ENCODE assay signal across 14 cellular contexts in the genomic region with DNA sequence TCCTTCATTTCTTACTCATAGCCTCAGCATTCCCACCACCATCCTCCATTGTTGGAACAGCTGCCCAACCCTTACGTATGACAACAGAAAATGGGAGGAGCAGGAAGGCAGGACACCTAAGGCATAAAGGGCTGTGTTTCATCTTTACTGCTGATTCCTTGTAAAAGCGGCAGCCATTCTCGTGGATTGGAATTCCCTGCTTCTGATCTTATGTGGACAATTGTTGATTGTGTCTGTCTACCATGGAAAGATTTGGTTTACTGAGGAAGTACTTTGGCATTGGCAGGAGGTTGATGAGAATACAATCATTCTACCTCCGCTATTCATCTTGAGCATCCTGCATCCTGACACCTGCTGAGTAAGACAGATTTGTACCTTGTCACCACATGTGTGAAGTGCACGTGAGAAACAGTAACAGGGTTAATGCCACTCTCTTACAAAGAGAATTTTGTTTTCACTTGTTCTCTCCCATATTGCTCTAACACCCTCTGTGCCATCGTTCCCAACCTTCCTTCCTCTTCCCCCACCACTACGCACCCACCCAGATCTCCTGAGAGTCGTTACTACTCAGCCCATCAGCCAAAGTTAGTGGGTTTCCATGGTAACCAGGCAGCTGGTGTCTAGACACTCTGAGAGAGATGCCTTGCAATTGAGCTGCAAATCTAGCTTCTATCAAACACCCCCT.
DNase-seq lines count a peak whose midpoint lies in the region; ATAC-seq and TF ChIP-seq lines count a peak whose summit lies in the region.
"Had no signal": no experiment of that assay in that cellular context is flagged by ENCODE, and none has a peak within 500 bp of the region (broad histone marks: within the 10 kb centered on the region; RNA-seq: fewer than 3 reads in every experiment).

No MANE protein-coding gene starts in this region.

- no peak for DNase-seq in HCT116 (ENCODE audit: low read depth, low spot score)
- peak; percentile 57 for DNase-seq in NCI-H2227 treated with DMSO at 0.1 percent for 48 hours (lab: John Stamatoyannopoulos, UW)
- no peak for DNase-seq in chondrocyte (ENCODE audit: low spot score)
- no peak for DNase-seq in osteoblast (ENCODE audit: insufficient read length, low spot score, missing footprints)
- DNase-seq in aorta = no peak
- DNase-seq in activated CD8-positive, alpha-beta T cell treated with anti-CD3 and anti-CD28 coated beads for 36 hours = no peak
- DNase-seq: activated CD4-positive, alpha-beta T cell treated with anti-CD3 and anti-CD28 coated beads, Interleukin-2, amount 10 ng/mL, durations not matched to agents 24 days and 14 days; activated naive CD8-positive, alpha-beta T cell treated with anti-CD3 and anti-CD28 coated beads for 36 hours; NCI-H187 treated with DMSO at 0.1 percent for 48 hours; stimulated activated CD4-positive, alpha-beta T cell treated with anti-CD3 and anti-CD28 coated beads, Interleukin-4, amount 100 ng/mL, for 1 hour had no signal

- H3K27me3 Mint-ChIP-seq in chondrocyte (ENCODE audit: low read depth) = no peaks in the 10 kb centered on the region
- H3K27me3 Mint-ChIP-seq in activated CD8-positive, alpha-beta T cell treated with anti-CD3 and anti-CD28 coated beads for 36 hours = no peaks in the 10 kb centered on the region

- H3K4me3 ChIP-seq in HCT116 (replicated peaks in 1 of 2; ENCODE audit: low read depth in 1 of 2, low read length in 2 of 2) = no peak overlapping the region
- H3K4me3 ChIP-seq in osteoblast (ENCODE audit: insufficient read depth, low read length) = no peak overlapping the region
- H3K4me3 ChIP-seq in aorta (ENCODE audit: low read length in 2 of 2) = no peak overlapping the region
- H3K4me3 ChIP-seq: SJSA1 had no signal

- 78 to 82% methylated on average over 8 of the region's 8 CpGs for WGBS in aorta, 2 donors

- H3K4me3 Mint-ChIP-seq in chondrocyte (ENCODE audit: unreplicated experiment) = no peak overlapping the region
- no peak overlapping the region for H3K4me3 Mint-ChIP-seq in activated CD8-positive, alpha-beta T cell treated with anti-CD3 and anti-CD28 coated beads for 36 hours
- H3K4me3 Mint-ChIP-seq: activated CD4-positive, alpha-beta T cell treated with anti-CD3 and anti-CD28 coated beads, Interleukin-2, amount 10 ng/mL, durations not matched to agents 24 days and 14 days; activated naive CD8-positive, alpha-beta T cell treated with anti-CD3 and anti-CD28 coated beads for 36 hours had no signal

- CTCF ChIA-PET in HCT116 (lab: Charles Lee) = no interaction called here
- CTCF ChIA-PET in activated CD8-positive, alpha-beta T cell treated with anti-CD3 and anti-CD28 coated beads for 36 hours (lab: Charles Lee) = interaction anchor here (1.9 kb wide), 1 partner anchor 481 kb away, joined by 8 read pairs; no protein-coding TSS in a partner anchor

- no peak for ATAC-seq in HCT116
- no peak for ATAC-seq in aorta (ENCODE audit: low FRiP score)
- no peak for ATAC-seq in activated CD8-positive, alpha-beta T cell treated with anti-CD3 and anti-CD28 coated beads for 36 hours
- no peak for ATAC-seq in GM21367 (IDR thresholded peaks at IDR 0.05; ENCODE audit: unreplicated experiment)
- ATAC-seq in GM21825 (IDR thresholded peaks at IDR 0.05; ENCODE audit: unreplicated experiment) = no peak

- no TSS peak for BruUV-seq in HCT116 (replicated peaks; lab: Mats Ljungman, UMichigan)

- peak overlapping the region; percentile 4 for H2AFZ ChIP-seq in HCT116 (ENCODE audit: low read depth, low read length, poor library complexity, severe bottlenecking)
- peak overlapping the region; percentile 24 for H2AFZ ChIP-seq in osteoblast (ENCODE audit: low read length)

- H3K4me2 ChIP-seq in HCT116 (ENCODE audit: low read length) (no peak overlapping the region), osteoblast (ENCODE audit: insufficient read depth, low read length) (peak overlapping the region; percentile 12)

- H3K79me2 ChIP-seq in HCT116 (ENCODE audit: insufficient read depth, low read length) = no peaks in the 10 kb centered on the region
- H3K79me2 ChIP-seq in osteoblast (ENCODE audit: insufficient read depth, low read length) = no peaks in the 10 kb centered on the region

- H3K36me3 ChIP-seq in HCT116 (ENCODE audit: control insufficient read depth in 1 of 2, insufficient read depth in 2 of 2, low read length in 2 of 2) = no peaks in the 10 kb centered on the region
- no peaks in the 10 kb centered on the region for H3K36me3 ChIP-seq in osteoblast (ENCODE audit: insufficient read depth, low read length)
- no peaks in the 10 kb centered on the region for H3K36me3 ChIP-seq in aorta (ENCODE audit: control insufficient read depth in 1 of 2, insufficient read depth in 2 of 2, low read length in 1 of 2)
- H3K36me3 ChIP-seq: neutrophil, SJSA1 had no signal

- H3K9me3 Mint-ChIP-seq in chondrocyte (ENCODE audit: low read depth) = no peaks in the 10 kb centered on the region
- H3K9me3 Mint-ChIP-seq in activated CD8-positive, alpha-beta T cell treated with anti-CD3 and anti-CD28 coated beads for 36 hours = no peaks in the 10 kb centered on the region
- H3K9me3 Mint-ChIP-seq: activated CD4-positive, alpha-beta T cell treated with anti-CD3 and anti-CD28 coated beads, Interleukin-2, amount 10 ng/mL, durations not matched to agents 24 days and 14 days; activated naive CD8-positive, alpha-beta T cell treated with anti-CD3 and anti-CD28 coated beads for 36 hours had no signal

- POLR2A ChIA-PET in HCT116 (lab: Charles Lee) = no interaction called here
- POLR2A ChIA-PET in activated CD8-positive, alpha-beta T cell treated with anti-CD3 and anti-CD28 coated beads for 36 hours (lab: Charles Lee) = no interaction called here

- H3K4me1 ChIP-seq in HCT116 (ENCODE audit: control insufficient read depth in 1 of 2, insufficient read depth in 2 of 2, low read length in 2 of 2) = peaks cover 0 to 6% of the 10 kb centered on the region in 2 experiments; a peak in 2 of 4 replicates
- H3K4me1 ChIP-seq in osteoblast (ENCODE audit: insufficient read depth, low read length) = peaks cover 24% of the 10 kb centered on the region
- H3K4me1 ChIP-seq in aorta (ENCODE audit: control insufficient read depth in 1 of 2, insufficient read depth in 2 of 2, low read length in 2 of 2) = peaks cover 0 to 14% of the 10 kb centered on the region in 2 donors

- H3K4me1 Mint-ChIP-seq in chondrocyte (ENCODE audit: low read depth) = peaks cover 27% of the 10 kb centered on the region
- H3K4me1 Mint-ChIP-seq in activated CD8-positive, alpha-beta T cell treated with anti-CD3 and anti-CD28 coated beads for 36 hours (ENCODE audit: low read depth) = no peaks in the 10 kb centered on the region
- H3K4me1 Mint-ChIP-seq: activated CD4-positive, alpha-beta T cell treated with anti-CD3 and anti-CD28 coated beads, Interleukin-2, amount 10 ng/mL, durations not matched to agents 24 days and 14 days; activated naive CD8-positive, alpha-beta T cell treated with anti-CD3 and anti-CD28 coated beads for 36 hours had no signal

- no peaks in the 10 kb centered on the region for H3K9me2 ChIP-seq in HCT116 (ENCODE audit: insufficient read depth)

- H3K27ac ChIP-seq in HCT116 (ENCODE audit: low read depth, low read length) (no peak overlapping the region), osteoblast (ENCODE audit: low read depth, low read length) (peak overlapping the region; percentile 73), aorta (ENCODE audit: low read depth in 1 of 2, low read length in 2 of 2) (no peak overlapping the region)
- H3K27ac ChIP-seq: neutrophil, SJSA1 had no signal

- H3K9me3 ChIP-seq in HCT116 (ENCODE audit: control insufficient read depth in 1 of 2, insufficient read depth in 1 of 2, low read depth in 1 of 2, low read length in 2 of 2) (no peaks in the 10 kb centered on the region), osteoblast (ENCODE audit: low read depth, low read length) (no peaks in the 10 kb centered on the region), aorta (ENCODE audit: control insufficient read depth, low read length) (no peaks in the 10 kb centered on the region)
- H3K9me3 ChIP-seq: neutrophil, SJSA1 had no signal

- H3K27me3 ChIP-seq in HCT116 (ENCODE audit: insufficient read depth, low read length) (no peaks in the 10 kb centered on the region), osteoblast (ENCODE audit: insufficient read depth, low read length) (no peaks in the 10 kb centered on the region), aorta (ENCODE audit: control insufficient read depth in 1 of 2, insufficient read depth in 2 of 2, low read length in 1 of 2) (no peaks in the 10 kb centered on the region)
- H3K27me3 ChIP-seq: SJSA1 had no signal

- intact Hi-C loops in HCT116 (cut with micrococcal nuclease) = loop anchor here (10.0 kb wide), 1 partner anchor 86 kb away; no protein-coding TSS in a partner anchor
- intact Hi-C loops in aorta (cut with DNase I) = loop anchor here in 1 of 2 donors (10.0 kb wide), 1 partner anchor 294 kb away; no protein-coding TSS in a partner anchor
- intact Hi-C loops in activated CD8-positive, alpha-beta T cell treated with anti-CD3 and anti-CD28 coated beads for 36 hours (cut with micrococcal nuclease) = loop anchor here (10.0 kb wide), 2 partner anchors 116 to 614 kb away; no protein-coding TSS in a partner anchor

- no peaks in the 10 kb centered on the region for H4K20me1 ChIP-seq in HCT116 (ENCODE audit: insufficient read depth)
- no peaks in the 10 kb centered on the region for H4K20me1 ChIP-seq in osteoblast (ENCODE audit: insufficient read depth, low read length)

- RAD21 ChIA-PET in HCT116 (lab: Charles Lee; ENCODE audit: low non-redundant PET in 1 of 2, low total read pairs in 2 of 2, uncharacterized antibody in 2 of 2, unreplicated experiment in 2 of 2) = no interaction called here

- no peak for TF ChIP-seq POLR2A in HCT116 (IDR thresholded peaks at IDR 0.05; ENCODE audit: borderline replicate concordance, extremely low read depth, insufficient read depth, insufficient read length)

- no peak for TF ChIP-seq RAD21 in HCT116 (IDR thresholded peaks at IDR 0.05; ENCODE audit: low read depth)

- no peak overlapping the region for H3K9ac ChIP-seq in HCT116 (ENCODE audit: low read length)

- H3K27ac Mint-ChIP-seq in chondrocyte (ENCODE audit: unreplicated experiment) = peak overlapping the region; percentile 82
- no peak overlapping the region for H3K27ac Mint-ChIP-seq in activated CD8-positive, alpha-beta T cell treated with anti-CD3 and anti-CD28 coated beads for 36 hours
- H3K27ac Mint-ChIP-seq: activated CD4-positive, alpha-beta T cell treated with anti-CD3 and anti-CD28 coated beads, Interleukin-2, amount 10 ng/mL, durations not matched to agents 24 days and 14 days; activated naive CD8-positive, alpha-beta T cell treated with anti-CD3 and anti-CD28 coated beads for 36 hours had no signal

- H3K36me3 Mint-ChIP-seq in chondrocyte (ENCODE audit: low read depth) = no peaks in the 10 kb centered on the region
- no peaks in the 10 kb centered on the region for H3K36me3 Mint-ChIP-seq in activated CD8-positive, alpha-beta T cell treated with anti-CD3 and anti-CD28 coated beads for 36 hours (ENCODE audit: low read depth)
- H3K36me3 Mint-ChIP-seq: activated naive CD8-positive, alpha-beta T cell treated with anti-CD3 and anti-CD28 coated beads for 36 hours had no signal

- TF ChIP-seq CTCF in HCT116 (IDR thresholded peaks at IDR 0.05 in 2 of 3, conservative IDR thresholded peaks at IDR 0.05 in 1 of 3; ENCODE audit: borderline replicate concordance in 1 of 3, insufficient read depth in 1 of 3, low read depth in 2 of 3, low read length in 2 of 3) (no peak), chondrocyte (IDR thresholded peaks at IDR 0.05) (no peak), osteoblast (IDR thresholded peaks at IDR 0.05; ENCODE audit: extremely low read depth, low read depth, low read length) (no peak)
- TF ChIP-seq CTCF in activated CD8-positive, alpha-beta T cell treated with anti-CD3 and anti-CD28 coated beads for 36 hours (IDR thresholded peaks at IDR 0.05) = no peak
